In the genomic region with DNA sequence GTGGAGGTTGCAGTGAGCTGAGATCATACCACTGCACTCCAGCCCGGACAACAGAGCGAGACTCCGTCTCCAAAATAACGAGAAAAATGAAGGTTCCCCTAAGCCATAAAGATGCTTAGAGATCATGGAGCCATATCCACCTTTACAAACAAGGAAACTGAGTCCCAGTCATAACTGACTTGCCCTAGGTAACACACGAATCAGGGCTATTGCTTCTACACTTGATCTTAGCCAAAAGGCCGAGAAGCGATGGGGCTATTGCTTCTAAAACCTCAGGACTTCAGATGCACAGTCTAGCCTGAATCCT, we compare ENCODE assay signal across 9 cellular contexts. TPM values are rescaled to one million over a fixed set of nuclear protein-coding genes. Genes with fewer than 3 reads are reported as not detected.
A peak's percentile ranks its signal among the peaks of the same experiment; 100 is the strongest.
DNase-seq lines count a peak whose midpoint lies in the region; ATAC-seq and TF ChIP-seq lines count a peak whose summit lies in the region.
"Had no signal": no experiment of that assay in that cellular context is flagged by ENCODE, and none has a peak within 500 bp of the region (broad histone marks: within the 10 kb centered on the region; RNA-seq: fewer than 3 reads in every experiment).

No MANE protein-coding gene starts in this region.

- H3K36me3 Mint-ChIP-seq in activated CD4-positive, alpha-beta T cell treated with anti-CD3 and anti-CD28 coated beads, Interleukin-2, amount 10 ng/mL, durations not matched to agents 7 days and 5 days (ENCODE audit: low read depth): peaks cover 17% of the 10 kb centered on the region
- H3K36me3 Mint-ChIP-seq in activated naive CD4-positive, alpha-beta T cell treated with anti-CD3 and anti-CD28 coated beads, Interleukin-2, amount 50 U/mL, for 72 hours: peaks cover 4 to 22% of the 10 kb centered on the region in 2 donors

- peaks cover 3% of the 10 kb centered on the region for H3K9me3 Mint-ChIP-seq in activated CD4-positive, alpha-beta T cell treated with anti-CD3 and anti-CD28 coated beads, Interleukin-2, amount 10 ng/mL, durations not matched to agents 7 days and 5 days
- peaks cover 0 to 11% of the 10 kb centered on the region in 2 donors for H3K9me3 Mint-ChIP-seq in activated naive CD4-positive, alpha-beta T cell treated with anti-CD3 and anti-CD28 coated beads, Interleukin-2, amount 50 U/mL, for 72 hours

- WGBS in suprapubic skin: 31% methylated on average over 7 of the region's 7 CpGs

- H3K27me3 ChIP-seq in layer of hippocampus (ENCODE audit: control insufficient read depth, insufficient read depth, low read length) (no peaks in the 10 kb centered on the region), suprapubic skin (no peaks in the 10 kb centered on the region)
- H3K27me3 ChIP-seq: cardiac muscle cell had no signal

- H3K9me3 ChIP-seq in suprapubic skin: no peaks in the 10 kb centered on the region

- H3K4me3 Mint-ChIP-seq in activated CD4-positive, alpha-beta T cell treated with anti-CD3 and anti-CD28 coated beads, Interleukin-2, amount 10 ng/mL, durations not matched to agents 7 days and 5 days: peak overlapping the region; percentile 74

- H3K27ac Mint-ChIP-seq in activated CD4-positive, alpha-beta T cell treated with anti-CD3 and anti-CD28 coated beads, Interleukin-2, amount 10 ng/mL, durations not matched to agents 7 days and 5 days: peak overlapping the region; percentile 90
- peak overlapping the region; percentile 72 to 93 for H3K27ac Mint-ChIP-seq in activated naive CD4-positive, alpha-beta T cell treated with anti-CD3 and anti-CD28 coated beads, Interleukin-2, amount 50 U/mL, for 72 hours

- CTCF ChIA-PET in activated CD4-positive, alpha-beta T cell treated with anti-CD3 and anti-CD28 coated beads, Interleukin-2, amount 10 ng/mL, durations not matched to agents 7 days and 5 days (lab: Charles Lee): interaction anchor here (0.5 to 2.3 kb wide), 6 partner anchors 10 to 565 kb away, joined by 3 to 10 read pairs (median 4); a partner anchor contains a TSS

- H3K27ac ChIP-seq in layer of hippocampus (ENCODE audit: low read depth, low read length) (peak overlapping the region; percentile 97), suprapubic skin (peak overlapping the region; percentile 94)

- H3K4me3 ChIP-seq in suprapubic skin: peak overlapping the region; percentile 82

- H3K4me1 ChIP-seq in suprapubic skin: peaks cover 78% of the 10 kb centered on the region

- no peak for TF ChIP-seq POLR2A in suprapubic skin (IDR thresholded peaks at IDR 0.05)

- no peak for ATAC-seq in activated naive CD4-positive, alpha-beta T cell treated with anti-CD3 and anti-CD28 coated beads, Interleukin-2, amount 50 U/mL, for 72 hours

- POLR2A ChIA-PET in activated CD4-positive, alpha-beta T cell treated with anti-CD3 and anti-CD28 coated beads, Interleukin-2, amount 10 ng/mL, durations not matched to agents 7 days and 5 days (lab: Charles Lee): interaction anchor here (1.0 kb wide), 1 partner anchor 12 kb away, joined by 4 read pairs; a partner anchor contains a TSS

- H3K4me1 Mint-ChIP-seq in activated CD4-positive, alpha-beta T cell treated with anti-CD3 and anti-CD28 coated beads, Interleukin-2, amount 10 ng/mL, durations not matched to agents 7 days and 5 days: peaks cover 60% of the 10 kb centered on the region

- TF ChIP-seq CTCF in suprapubic skin (IDR thresholded peaks at IDR 0.05): no peak

- H3K27me3 Mint-ChIP-seq in activated CD4-positive, alpha-beta T cell treated with anti-CD3 and anti-CD28 coated beads, Interleukin-2, amount 10 ng/mL, durations not matched to agents 7 days and 5 days: no peaks in the 10 kb centered on the region

- DNase-seq in activated CD4-positive, alpha-beta T cell treated with anti-CD3 and anti-CD28 coated beads, Interleukin-2, amount 10 ng/mL, durations not matched to agents 7 days and 5 days: no peak
- no peak for DNase-seq in activated CD4-positive, alpha-beta T cell treated with anti-CD3 and anti-CD28 coated beads for 1 hour
- no peak for DNase-seq in activated naive CD4-positive, alpha-beta T cell treated with anti-CD3 and anti-CD28 coated beads, Interleukin-2, amount 50 U/mL, for 72 hours (ENCODE audit: low spot score in 2 of 2)
- DNase-seq in suprapubic skin (ENCODE audit: low spot score in 2 of 2) (no peak), NCI-H1417 treated with DMSO at 0.1 percent for 48 hours (lab: John Stamatoyannopoulos, UW) (no peak), NOMO-1 (lab: John Stamatoyannopoulos, UW; ENCODE audit: unreplicated experiment in 2 of 2) (no peak)
- DNase-seq in stimulated activated CD4-positive, alpha-beta T cell treated with anti-CD3 and anti-CD28 coated beads, Interleukin-12 subunit alpha, Interleukin-12 subunit beta, amount 100 ng/mL, for 4 hours: no peak

- TF ChIP-seq EP300 in suprapubic skin (IDR thresholded peaks at IDR 0.05): no peak

- H3K36me3 ChIP-seq in suprapubic skin: peaks cover 11% of the 10 kb centered on the region
- H3K36me3 ChIP-seq: cardiac muscle cell had no signal

RNA-seq across cellular contexts. Expression of a gene that starts 3.2 kb away (rescaled TPM):
- 10 to 100 TPM; 24.1 to 25.8 TPM for total RNA-seq in activated CD4-positive, alpha-beta T cell treated with anti-CD3 and anti-CD28 coated beads, Interleukin-2, amount 10 ng/mL, durations not matched to agents 7 days and 5 days
- 10 to 100 TPM; 10.5 to 16.9 TPM for total RNA-seq in activated naive CD4-positive, alpha-beta T cell treated with anti-CD3 and anti-CD28 coated beads, Interleukin-2, amount 50 U/mL, for 72 hours
- 10 to 100 TPM; 11.2 to 22.3 (median 17.8) TPM for total RNA-seq in suprapubic skin

RNA-seq across cellular contexts. Expression of a gene that starts 12.0 kb away (rescaled TPM):
- 10 to 100 TPM; 10.1 to 10.8 TPM for total RNA-seq in activated CD4-positive, alpha-beta T cell treated with anti-CD3 and anti-CD28 coated beads, Interleukin-2, amount 10 ng/mL, durations not matched to agents 7 days and 5 days
- 10 to 100 TPM in 1 of 2 donors, 1 to 10 TPM in 1; 7.9 to 10.9 TPM for total RNA-seq in activated naive CD4-positive, alpha-beta T cell treated with anti-CD3 and anti-CD28 coated beads, Interleukin-2, amount 50 U/mL, for 72 hours
- 10 to 100 TPM in 2 of 4 donors, 1 to 10 TPM in 2; 8.8 to 11.0 (median 9.7) TPM for total RNA-seq in suprapubic skin

RNA-seq across cellular contexts. Expression of a gene that starts 14.7 kb away (rescaled TPM):
- total RNA-seq in activated CD4-positive, alpha-beta T cell treated with anti-CD3 and anti-CD28 coated beads, Interleukin-2, amount 10 ng/mL, durations not matched to agents 7 days and 5 days: 10 to 100 TPM; 28.2 to 33.6 TPM
- total RNA-seq in activated naive CD4-positive, alpha-beta T cell treated with anti-CD3 and anti-CD28 coated beads, Interleukin-2, amount 50 U/mL, for 72 hours: 10 to 100 TPM; 25.7 to 40.4 TPM
- 1 to 10 TPM; 3.9 to 9.9 (median 5.6) TPM for total RNA-seq in suprapubic skin

RNA-seq across cellular contexts. Expression of a gene that starts 15.0 kb away (rescaled TPM):
- 1,000 to 10,000 TPM; 1,477 to 1,601 TPM for total RNA-seq in activated CD4-positive, alpha-beta T cell treated with anti-CD3 and anti-CD28 coated beads, Interleukin-2, amount 10 ng/mL, durations not matched to agents 7 days and 5 days
- total RNA-seq in activated naive CD4-positive, alpha-beta T cell treated with anti-CD3 and anti-CD28 coated beads, Interleukin-2, amount 50 U/mL, for 72 hours: 1,000 to 10,000 TPM; 2,030 to 2,264 TPM
- total RNA-seq in suprapubic skin: 1,000 to 10,000 TPM; 2,067 to 3,423 (median 3,271) TPM

RNA-seq across cellular contexts. Expression of a gene that starts 19.1 kb away (rescaled TPM):
- 1 to 10 TPM; 2.5 TPM for total RNA-seq in activated CD4-positive, alpha-beta T cell treated with anti-CD3 and anti-CD28 coated beads, Interleukin-2, amount 10 ng/mL, durations not matched to agents 7 days and 5 days
- 1 to 10 TPM; 5.5 to 9.1 TPM for total RNA-seq in activated naive CD4-positive, alpha-beta T cell treated with anti-CD3 and anti-CD28 coated beads, Interleukin-2, amount 50 U/mL, for 72 hours
- total RNA-seq in suprapubic skin: 1 to 10 TPM in 2 of 4 donors, under 1 TPM in 2; 0.87 to 5.1 (median 1.1) TPM
